6 cellular contexts compared by ENCODE assay signal in the genomic region with DNA sequence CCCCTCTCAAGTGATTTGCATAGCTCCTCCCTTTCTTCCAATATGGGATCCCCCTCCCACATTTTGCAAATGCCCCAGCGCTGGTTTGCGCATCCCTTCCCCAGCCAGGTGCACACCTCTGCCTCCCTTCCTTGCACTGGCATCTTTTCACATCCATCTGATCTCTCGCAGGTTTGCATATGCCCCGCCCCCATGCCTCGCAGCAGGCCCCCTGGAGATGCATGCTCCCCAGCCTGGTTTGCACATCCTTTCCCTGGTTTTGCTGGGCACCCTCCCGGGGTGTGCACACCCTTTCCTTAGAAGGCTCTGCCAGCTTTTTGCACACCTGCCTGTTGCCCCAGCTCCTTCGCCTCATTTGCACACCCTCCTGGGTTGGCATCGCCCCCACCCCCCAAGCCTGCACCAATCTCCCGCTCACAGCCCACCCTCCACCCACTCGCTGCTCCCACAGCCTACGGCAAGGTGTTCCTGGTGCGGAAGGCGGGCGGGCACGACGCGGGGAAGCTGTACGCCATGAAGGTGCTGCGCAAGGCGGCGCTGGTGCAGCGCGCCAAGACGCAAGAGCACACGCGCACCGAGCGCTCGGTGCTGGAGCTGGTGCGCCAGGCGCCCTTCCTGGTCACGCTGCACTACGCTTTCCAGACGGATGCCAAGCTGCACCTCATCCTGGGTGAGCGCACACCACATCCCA. TPM values are rescaled to one million over a fixed set of nuclear protein-coding genes. Genes with fewer than 3 reads are reported as not detected.
DNase-seq lines count a peak whose midpoint lies in the region; ATAC-seq, FAIRE-seq and TF ChIP-seq lines count a peak whose summit lies in the region.

No MANE protein-coding gene starts in this region.

- POLR2A ChIA-PET in K562 (lab: Yijun Ruan, JAX), result interaction anchor here (0.6 kb wide), 2 partner anchors 89 to 153 kb away, joined by 3 to 4 read pairs; no protein-coding TSS in a partner anchor

- H3K9ac ChIP-seq in K562 (ENCODE audit: insufficient read depth in 1 of 2, low read depth in 2 of 2, low read length in 2 of 2), result peak overlapping the region; percentile 88 to 97

- no peaks in the 10 kb centered on the region for H3K9me3 ChIP-seq in K562 (replicated peaks; ENCODE audit: control insufficient read depth, insufficient read depth, low read depth, low read length)

- peak overlapping the region; percentile 93 for H3K4me3 Mint-ChIP-seq in natural killer cell

- intact Hi-C loops in K562 (cut with micrococcal nuclease) (loop anchor here (5.0 kb wide), 7 partner anchors 47 to 287 kb away; a partner anchor contains a TSS), natural killer cell (cut with micrococcal nuclease) (loop anchor here (2.0 kb wide), 1 partner anchor 55 kb away; a partner anchor contains a TSS)

- peak overlapping the region; percentile 91 for H3K27ac ChIP-seq in K562 (ENCODE audit: extremely low read depth, low read depth, low read length)

- 0 out of 2 replicates have a peak overlapping the region, but pooled peaks have one; percentile 95 for H2AFZ ChIP-seq in K562 (ENCODE audit: low read depth, low read length)

- DNase-seq in NCI-H748 (lab: John Stamatoyannopoulos, UW; ENCODE audit: unreplicated experiment) (peak; percentile 73), NCI-H748 treated with DMSO at 0.1 percent for 48 hours (lab: John Stamatoyannopoulos, UW) (no peak), K562 (ENCODE audit: extremely low read depth in 1 of 4, low spot score in 3 of 4) (peak in 1 of 4 experiments; percentile 35), natural killer cell (no peak), NCI-H1694 treated with DMSO at 0.1 percent for 48 hours (lab: John Stamatoyannopoulos, UW) (no peak), SW480 (ENCODE audit: low spot score) (no peak)

- WGBS in K562 (ENCODE audit: insufficient coverage, low coverage, missing lambda C conversion rate), result 83% methylated on average over 17 of the region's 35 CpGs

- no peaks in the 10 kb centered on the region for H3K9me3 Mint-ChIP-seq in natural killer cell

- no peaks in the 10 kb centered on the region for H3K27me3 Mint-ChIP-seq in natural killer cell (ENCODE audit: low read depth in 2 of 2)

- in situ Hi-C loops in K562 (cut with MboI), result loop anchor here (5.0 kb wide), 1 partner anchor 297 kb away; no protein-coding TSS in a partner anchor

- CTCF ChIA-PET in K562 (lab: Yijun Ruan, JAX; ENCODE audit: low intra/inter-chr PET ratio), result interaction anchor here (0.7 kb wide), 1 partner anchor 291 kb away, joined by 4 read pairs; no protein-coding TSS in a partner anchor

- H3K27ac Mint-ChIP-seq in natural killer cell, result peak overlapping the region; percentile 54 to 86

- H3K4me2 ChIP-seq in K562 (ENCODE audit: insufficient read depth, low read length), result peak overlapping the region; percentile 94

- no peak for FAIRE-seq in K562 (lab: Jason Lieb, UNC)

- no peaks in the 10 kb centered on the region for H3K36me3 Mint-ChIP-seq in natural killer cell

- peaks cover 3% of the 10 kb centered on the region for H3K9me1 ChIP-seq in K562 (ENCODE audit: control insufficient read depth, insufficient read depth, low read length)

- H3K27me3 ChIP-seq in K562 (ENCODE audit: control insufficient read depth in 2 of 2, insufficient read depth in 2 of 2, low read length in 2 of 2), result no peaks in the 10 kb centered on the region

- H3K4me1 Mint-ChIP-seq in natural killer cell, result peaks cover 9 to 30% of the 10 kb centered on the region in 2 donors

- no peak for TF ChIP-seq EP300 in K562 (IDR thresholded peaks at IDR 0.05; ENCODE audit: low read length)

- peaks cover 34 to 54% of the 10 kb centered on the region in 2 experiments for H3K4me1 ChIP-seq in K562 (replicated peaks in 1 of 2; ENCODE audit: control insufficient read depth in 2 of 2, insufficient read depth in 2 of 2, low read length in 2 of 2)

- H3K79me2 ChIP-seq in K562 (ENCODE audit: control insufficient read depth, insufficient read depth, low read length), result peaks cover 24% of the 10 kb centered on the region

- no peak for TF ChIP-seq POLR2A in K562 (conservative IDR thresholded peaks at IDR 0.05)

- TF ChIP-seq RAD21 in K562 (CRISPR knock-in tag; conservative IDR thresholded peaks at IDR 0.05 in 1 of 2, IDR thresholded peaks at IDR 0.05 in 1 of 2), result no peak

- BruUV-seq in K562 (replicated peaks; lab: Mats Ljungman, UMichigan), result no TSS peak

- no peaks in the 10 kb centered on the region for H4K20me1 ChIP-seq in K562 (replicated peaks; ENCODE audit: control insufficient read depth, insufficient read depth, low read length)

- peak overlapping the region; percentile 81 for H3K4me3 ChIP-seq in K562

- peaks cover 44% of the 10 kb centered on the region; the same call in 2 of the 3 replicates for H3K36me3 ChIP-seq in K562 (ENCODE audit: control insufficient read depth, insufficient read depth, low read length)

- TF ChIP-seq CTCF in K562 (IDR thresholded peaks at IDR 0.05 in 2 of 3, conservative IDR thresholded peaks at IDR 0.05 in 1 of 3; ENCODE audit: insufficient read depth in 2 of 3, low read depth in 1 of 3, low read length in 3 of 3), result no peak
- no peak for TF ChIP-seq CTCF in natural killer cell (IDR thresholded peaks at IDR 0.05)

- ATAC-seq in K562 (no peak), natural killer cell (no peak)

RNA-seq across cellular contexts. Expression of a gene that starts 0.9 kb away (rescaled TPM):
- total RNA-seq in K562 (2011; cell fraction: chromatin; rRNA removed; ENCODE audit: low replicate concordance), result 33.5 and 109 TPM in 2 replicates
- 69.5 and 71.5 TPM in 2 replicates for total RNA-seq in K562 (2011; cell fraction: nucleolus; rRNA removed)
- total RNA-seq in K562 (2011; cell fraction: nucleoplasm; rRNA removed), result 35.5 and 40.0 TPM in 2 replicates
- 19.1 and 23.0 TPM in 2 replicates for total RNA-seq in K562 (2014; rRNA removed)
- total RNA-seq in K562 (2014; rRNA removed; fragmentation: Illumina TruSeq; extraction: Trizol), result 4.5 and 7.2 TPM in 2 replicates
- total RNA-seq in K562 (2015; rRNA removed; fragmentation: Illumina TruSeq; extraction: Trizol), result 13.3 and 15.6 TPM in 2 replicates
- total RNA-seq in K562 (2021), result 20.4 and 23.8 TPM in 2 replicates
- 9.8 and 12.0 TPM in 2 replicates for polyA plus RNA-seq in K562 (2011; rRNA removed)
- 8.3 and 20.1 TPM in 2 replicates for polyA plus RNA-seq in K562 (2011; cell fraction: cytosol; rRNA removed)
- polyA plus RNA-seq in K562 (2011; cell fraction: nucleus; rRNA removed), result 42.6 and 76.4 TPM in 2 replicates
- 16.0 and 24.3 TPM in 2 replicates for polyA plus RNA-seq in K562 (2012)
- 6.7 and 10.2 TPM in 2 replicates for polyA plus RNA-seq in K562 (2014; fragmentation: Illumina TruSeq; extraction: Trizol)
- polyA plus RNA-seq in K562 (2014; fragmentation: Nextera tagmentation; extraction: Ambion mirVana), result under 1 TPM; 0.15 to 0.27 TPM
- polyA plus RNA-seq in K562 (2014; rRNA removed), result 16.0 and 17.3 TPM in 2 replicates
- polyA minus RNA-seq in K562 (2011; rRNA and poly(A)+ RNA removed), result 4.6 and 9.7 TPM in 2 replicates
- 13.5 and 19.8 TPM in 2 replicates for polyA minus RNA-seq in K562 (2011; cell fraction: cytosol; rRNA and poly(A)+ RNA removed)
- 24.9 and 30.8 TPM in 2 replicates for polyA minus RNA-seq in K562 (2011; cell fraction: nucleus; rRNA and poly(A)+ RNA removed)
- total RNA-seq in natural killer cell, result 10 to 100 TPM; 27.6 to 36.0 (median 34.4) TPM

RNA-seq across cellular contexts. Expression of a gene that starts 19.9 kb away (rescaled TPM):
- total RNA-seq in K562 (2011; cell fraction: chromatin; rRNA removed; ENCODE audit: low replicate concordance), result 6.1 and 13.7 TPM in 2 replicates
- total RNA-seq in K562 (2011; cell fraction: nucleolus; rRNA removed), result 8.7 and 12.0 TPM in 2 replicates
- total RNA-seq in K562 (2011; cell fraction: nucleoplasm; rRNA removed), result 7.3 and 11.5 TPM in 2 replicates
- total RNA-seq in K562 (2014; rRNA removed) (15.2 and 16.1 TPM in 2 replicates), K562 (2014; rRNA removed; fragmentation: Illumina TruSeq; extraction: Trizol) (2.7 and 4.7 TPM in 2 replicates), K562 (2015; rRNA removed; fragmentation: Illumina TruSeq; extraction: Trizol) (10.3 and 12.1 TPM in 2 replicates), K562 (2021) (11.9 and 13.0 TPM in 2 replicates), natural killer cell (100 to 1,000 TPM; 262 to 276 (median 272) TPM)
- polyA plus RNA-seq in K562 (2011; rRNA removed) (5.2 and 10.7 TPM in 2 replicates), K562 (2014; fragmentation: Illumina TruSeq; extraction: Trizol) (7.9 and 13.4 TPM in 2 replicates), K562 (2014; fragmentation: Nextera tagmentation; extraction: Ambion mirVana) (1 to 10 TPM in 1 of 2 experiments, under 1 TPM in 1; 0.13 to 1.7 TPM), K562 (2014; rRNA removed) (16.3 and 18.1 TPM in 2 replicates)
- 10.3 and 16.8 TPM in 2 replicates for polyA plus RNA-seq in K562 (2011; cell fraction: cytosol; rRNA removed)
- polyA plus RNA-seq in K562 (2011; cell fraction: nucleus; rRNA removed), result 13.5 and 14.6 TPM in 2 replicates
- polyA plus RNA-seq in K562 (2012), result 10.6 and 21.0 TPM in 2 replicates
- polyA minus RNA-seq in K562 (2011; rRNA and poly(A)+ RNA removed), result 1.2 and 1.5 TPM in 2 replicates
- polyA minus RNA-seq in K562 (2011; cell fraction: cytosol; rRNA and poly(A)+ RNA removed), result 2.2 and 7.0 TPM in 2 replicates
- polyA minus RNA-seq in K562 (2011; cell fraction: nucleus; rRNA and poly(A)+ RNA removed), result 2.2 and 5.9 TPM in 2 replicates

RNA-seq across cellular contexts. Expression of a gene that starts 41.9 kb away (rescaled TPM):
- total RNA-seq in K562 (2011; cell fraction: chromatin; rRNA removed; ENCODE audit: low replicate concordance), result 9.0 and 17.1 TPM in 2 replicates
- 29.9 and 32.4 TPM in 2 replicates for total RNA-seq in K562 (2011; cell fraction: nucleolus; rRNA removed)
- 24.6 and 37.6 TPM in 2 replicates for total RNA-seq in K562 (2011; cell fraction: nucleoplasm; rRNA removed)
- total RNA-seq in K562 (2014; rRNA removed) (252 and 268 TPM in 2 replicates), K562 (2014; rRNA removed; fragmentation: Illumina TruSeq; extraction: Trizol) (73.0 and 93.8 TPM in 2 replicates), K562 (2015; rRNA removed; fragmentation: Illumina TruSeq; extraction: Trizol) (200 and 204 TPM in 2 replicates), K562 (2021) (124 and 154 TPM in 2 replicates), natural killer cell (100 to 1,000 TPM in 1 of 3 donors, 10 to 100 TPM in 2; 85.9 to 104 (median 88.8) TPM)
- polyA plus RNA-seq in K562 (2011; rRNA removed) (224 and 254 TPM in 2 replicates), K562 (2014; fragmentation: Illumina TruSeq; extraction: Trizol) (209 and 212 TPM in 2 replicates), K562 (2014; fragmentation: Nextera tagmentation; extraction: Ambion mirVana) (10 to 100 TPM; 40.8 to 64.2 TPM), K562 (2014; rRNA removed) (327 and 356 TPM in 2 replicates)
- 384 and 485 TPM in 2 replicates for polyA plus RNA-seq in K562 (2011; cell fraction: cytosol; rRNA removed)
- 86.4 and 132 TPM in 2 replicates for polyA plus RNA-seq in K562 (2011; cell fraction: nucleus; rRNA removed)
- 288 and 343 TPM in 2 replicates for polyA plus RNA-seq in K562 (2012)
- polyA minus RNA-seq in K562 (2011; rRNA and poly(A)+ RNA removed), result 63.6 and 63.9 TPM in 2 replicates
- 41.2 and 61.9 TPM in 2 replicates for polyA minus RNA-seq in K562 (2011; cell fraction: cytosol; rRNA and poly(A)+ RNA removed)
- 10.1 and 14.3 TPM in 2 replicates for polyA minus RNA-seq in K562 (2011; cell fraction: nucleus; rRNA and poly(A)+ RNA removed)

RNA-seq across cellular contexts. Expression of a gene that starts 42.5 kb away (rescaled TPM):
- total RNA-seq in K562 (2011; cell fraction: chromatin; rRNA removed; ENCODE audit: low replicate concordance), result 18.1 and 37.2 TPM in 2 replicates
- total RNA-seq in K562 (2011; cell fraction: nucleolus; rRNA removed), result 57.9 and 58.8 TPM in 2 replicates
- total RNA-seq in K562 (2011; cell fraction: nucleoplasm; rRNA removed), result 45.5 and 47.9 TPM in 2 replicates
- 391 and 444 TPM in 2 replicates for total RNA-seq in K562 (2014; rRNA removed)
- 126 and 162 TPM in 2 replicates for total RNA-seq in K562 (2014; rRNA removed; fragmentation: Illumina TruSeq; extraction: Trizol)
- total RNA-seq in K562 (2015; rRNA removed; fragmentation: Illumina TruSeq; extraction: Trizol), result 283 and 300 TPM in 2 replicates
- total RNA-seq in K562 (2021), result 274 and 296 TPM in 2 replicates
- polyA plus RNA-seq in K562 (2011; rRNA removed), result 242 and 243 TPM in 2 replicates
- 309 and 352 TPM in 2 replicates for polyA plus RNA-seq in K562 (2011; cell fraction: cytosol; rRNA removed)
- polyA plus RNA-seq in K562 (2011; cell fraction: nucleus; rRNA removed), result 114 and 135 TPM in 2 replicates
- 219 and 519 TPM in 2 replicates for polyA plus RNA-seq in K562 (2012)
- polyA plus RNA-seq in K562 (2014; fragmentation: Illumina TruSeq; extraction: Trizol), result 266 and 297 TPM in 2 replicates
- polyA plus RNA-seq in K562 (2014; fragmentation: Nextera tagmentation; extraction: Ambion mirVana), result 100 to 1,000 TPM; 358 to 423 TPM
- 377 and 449 TPM in 2 replicates for polyA plus RNA-seq in K562 (2014; rRNA removed)
- polyA minus RNA-seq in K562 (2011; rRNA and poly(A)+ RNA removed), result 48.4 and 49.7 TPM in 2 replicates
- 63.0 and 85.5 TPM in 2 replicates for polyA minus RNA-seq in K562 (2011; cell fraction: cytosol; rRNA and poly(A)+ RNA removed)
- 25.0 and 38.7 TPM in 2 replicates for polyA minus RNA-seq in K562 (2011; cell fraction: nucleus; rRNA and poly(A)+ RNA removed)
- 100 to 1,000 TPM in 2 of 3 donors, 10 to 100 TPM in 1; 98.4 to 106 (median 105) TPM for total RNA-seq in natural killer cell

RNA-seq across cellular contexts. Expression of a gene that starts 54.5 kb away (rescaled TPM):
- total RNA-seq in K562 (2011; cell fraction: chromatin; rRNA removed; ENCODE audit: low replicate concordance), result 59.5 and 126 TPM in 2 replicates
- 77.2 and 79.9 TPM in 2 replicates for total RNA-seq in K562 (2011; cell fraction: nucleolus; rRNA removed)
- total RNA-seq in K562 (2011; cell fraction: nucleoplasm; rRNA removed), result 58.7 and 66.9 TPM in 2 replicates
- 89.2 and 89.7 TPM in 2 replicates for total RNA-seq in K562 (2014; rRNA removed)
- total RNA-seq in K562 (2014; rRNA removed; fragmentation: Illumina TruSeq; extraction: Trizol), result 13.8 and 17.3 TPM in 2 replicates
- total RNA-seq in K562 (2015; rRNA removed; fragmentation: Illumina TruSeq; extraction: Trizol), result 30.3 and 31.4 TPM in 2 replicates
- total RNA-seq in K562 (2021), result 76.5 and 84.1 TPM in 2 replicates
- polyA plus RNA-seq in K562 (2011; rRNA removed), result 23.7 and 35.6 TPM in 2 replicates
- polyA plus RNA-seq in K562 (2011; cell fraction: cytosol; rRNA removed), result 35.4 and 60.9 TPM in 2 replicates
- 37.9 and 54.0 TPM in 2 replicates for polyA plus RNA-seq in K562 (2011; cell fraction: nucleus; rRNA removed)
- polyA plus RNA-seq in K562 (2012), result 31.8 and 58.2 TPM in 2 replicates
- 15.3 and 27.6 TPM in 2 replicates for polyA plus RNA-seq in K562 (2014; fragmentation: Illumina TruSeq; extraction: Trizol)
- polyA plus RNA-seq in K562 (2014; fragmentation: Nextera tagmentation; extraction: Ambion mirVana), result 1 to 10 TPM in 1 of 2 experiments, under 1 TPM in 1; 0.27 to 1.0 TPM
- 69.0 and 75.5 TPM in 2 replicates for polyA plus RNA-seq in K562 (2014; rRNA removed)
- 12.5 and 13.5 TPM in 2 replicates for polyA minus RNA-seq in K562 (2011; rRNA and poly(A)+ RNA removed)
- polyA minus RNA-seq in K562 (2011; cell fraction: cytosol; rRNA and poly(A)+ RNA removed), result 20.4 and 30.5 TPM in 2 replicates
- polyA minus RNA-seq in K562 (2011; cell fraction: nucleus; rRNA and poly(A)+ RNA removed), result 20.6 and 21.5 TPM in 2 replicates
- total RNA-seq in natural killer cell, result 10 to 100 TPM; 47.1 to 51.3 (median 50.0) TPM

Comparison
In these comparisons a context has a peak if more than half of its experiments do, and no peak if none do; other contexts are left out.
1. RNA of a gene that starts 19.9 kb away (total RNA-seq): 262 to 276 TPM in natural killer cell; 2.7 to 16.1 TPM in K562; every median in the first group is over 10 times any median in the second.